Comparison of ENCODE assay signal across 40 cellular contexts in genomic region chr2:169712791-169713227, GRCh38. TPM values are rescaled to one million over a fixed set of nuclear protein-coding genes. Genes with fewer than 3 reads are reported as not detected.
"Had no signal": no experiment of that assay in that cellular context is flagged by ENCODE, and none has a peak within 500 bp of the region (broad histone marks: within the 10 kb centered on the region; RNA-seq: fewer than 3 reads in every experiment).

No MANE protein-coding gene starts in this region.

- DNase-seq: activated CD4-positive, alpha-beta memory T cell treated with anti-CD3 and anti-CD28 coated beads, Interleukin-2, amount 10 ng/mL, durations not matched to agents 7 days and 5 days; activated CD4-positive, alpha-beta T cell treated with anti-CD3 and anti-CD28 coated beads for 1 hour; activated CD4-positive, alpha-beta T cell treated with anti-CD3 and anti-CD28 coated beads for 48 hours; activated CD4-positive, CD25-positive, alpha-beta regulatory T cell; activated CD8-positive, alpha-beta memory T cell treated with anti-CD3 and anti-CD28 coated beads for 24 hours; activated CD8-positive, alpha-beta memory T cell treated with anti-CD3 and anti-CD28 coated beads, Interleukin-2, amount 10 ng/mL, durations not matched to agents 7 days and 5 days; activated CD8-positive, alpha-beta memory T cell treated with anti-CD3 and anti-CD28 coated beads, Interleukin-2, amount 50 U/mL, for 48 hours; activated effector memory CD4-positive, alpha-beta T cell treated with anti-CD3 and anti-CD28 coated beads, Interleukin-2, amount 50 U/mL, for 16 hours; activated naive CD4-positive, alpha-beta T cell; activated naive CD4-positive, alpha-beta T cell treated with anti-CD3 and anti-CD28 coated beads, Interleukin-2, amount 50 U/mL, for 16 hours; activated naive CD8-positive, alpha-beta T cell treated with anti-CD3 and anti-CD28 coated beads for 36 hours; activated T-cell treated with anti-CD3 and anti-CD28 coated beads, Interleukin-2, amount 50 U/mL, for 72 hours; amniotic stem cell; aorta; brain microvascular endothelial cell; central memory CD4-positive, alpha-beta T cell; Karpas-422; KBM-7; MG63; NCI-H1048; NCI-H1105 treated with DMSO at 0.1 percent for 48 hours; NCI-H1436; NCI-H1694; NCI-H1930; NCI-H2081 treated with DMSO at 0.1 percent for 48 hours; NCI-H345; NCI-H526; NCI-H748 treated with DMSO at 0.1 percent for 48 hours; NK-92 treated with Interleukin-12 subunit alpha and Interleukin-12 subunit beta, amount 100 ng/mL, for 24 hours; PC-3; SIG-M5; T-helper 1 cell; T-helper 2 cell; T-helper 9 cell; WERI-Rb-1 had no signal

- H3K27me3 ChIP-seq: brain microvascular endothelial cell, MG63 had no signal

- H3K36me3 ChIP-seq: brain microvascular endothelial cell, MG63 had no signal

- H3K27ac ChIP-seq: brain microvascular endothelial cell, RWPE1, WERI-Rb-1 had no signal

- H3K4me3 ChIP-seq: MG63 had no signal

- ATAC-seq: activated CD8-positive, alpha-beta memory T cell treated with anti-CD3 and anti-CD28 coated beads, Interleukin-2, amount 10 ng/mL, durations not matched to agents 7 days and 5 days; activated T-cell treated with anti-CD3 and anti-CD28 coated beads, Interleukin-2, amount 50 U/mL, for 72 hours; activated T-helper 17 cell treated with anti-CD3 and anti-CD28 coated beads, Interleukin-2, amount 50 U/mL, for 72 hours; PC-3; Right ventricle myocardium inferior; SK-N-SH treated with all-trans-retinoic acid at 6 μM for 48 hours had no signal

- H3K9me3 ChIP-seq: MG63 had no signal

RNA-seq across cellular contexts. Expression of gene CFAP210, which starts 18.6 kb away (rescaled TPM):
- total RNA-seq: activated CD4-positive, alpha-beta memory T cell treated with anti-CD3 and anti-CD28 coated beads, Interleukin-2, amount 10 ng/mL, durations not matched to agents 7 days and 5 days; activated CD8-positive, alpha-beta memory T cell treated with anti-CD3 and anti-CD28 coated beads, Interleukin-2, amount 10 ng/mL, durations not matched to agents 7 days and 5 days; activated naive CD8-positive, alpha-beta T cell treated with anti-CD3 and anti-CD28 coated beads for 36 hours; activated T-helper 17 cell treated with anti-CD3 and anti-CD28 coated beads, Interleukin-2, amount 50 U/mL, for 72 hours; PC-3; SK-MEL-5 had no signal
